In the genomic region with DNA sequence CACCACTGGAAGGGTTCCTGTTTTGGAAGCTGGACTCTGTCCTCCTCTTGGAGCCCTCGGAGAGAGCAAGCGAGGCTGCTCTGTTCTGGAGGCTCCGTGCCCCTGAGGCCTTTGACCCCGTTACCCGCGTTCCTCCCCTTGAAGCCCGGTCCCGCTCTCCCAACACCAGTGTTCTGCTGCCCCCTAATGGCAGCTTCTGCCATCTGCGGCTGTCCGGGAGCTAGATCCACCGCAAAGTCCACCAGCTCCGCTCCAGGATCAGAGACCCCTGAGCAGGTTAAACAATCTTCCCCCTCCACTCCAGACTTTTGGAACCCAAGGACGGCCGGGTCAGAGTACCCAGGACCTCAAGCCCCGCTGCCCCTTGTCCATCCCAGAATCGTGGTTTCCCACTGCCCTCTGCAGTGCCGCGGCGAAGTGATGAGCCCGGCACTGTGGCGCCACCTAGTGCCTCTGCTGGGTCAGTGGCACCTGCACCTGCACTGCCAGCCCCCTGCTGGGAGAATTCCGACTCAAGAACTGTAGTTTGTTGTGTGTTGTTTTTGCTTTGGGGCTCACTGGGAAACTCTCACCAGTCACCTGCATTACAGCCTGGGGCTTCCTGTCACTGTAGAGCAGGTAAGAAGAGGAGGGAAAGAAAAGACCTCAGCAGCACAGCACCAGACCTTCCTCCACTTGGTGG, we compare ENCODE assay signal across 1 cellular context.
TF ChIP-seq lines count a peak whose summit lies in the region.

No MANE protein-coding gene starts in this region.

TF ChIP-seq in K562, 482 proteins besides CTCF, POLR2A, EP300 and RAD21 (continued from another document and continues in another):
- TF ChIP-seq MTA3 (IDR thresholded peaks at IDR 0.05; ENCODE audit: borderline replicate concordance), result peak; percentile 83; the same call in 1 of the 2 replicates
- TF ChIP-seq ZBTB8A (IDR thresholded peaks at IDR 0.05; ENCODE audit: partially characterized antibody), result no peak
- peak; percentile 87 for TF ChIP-seq NR2C1 (IDR thresholded peaks at IDR 0.05)
- TF ChIP-seq NR2C1 (tag; IDR thresholded peaks at IDR 0.05), result peak; percentile 93
- peak; percentile 46; the same call in 1 of the 2 replicates for TF ChIP-seq MYC (IDR thresholded peaks at IDR 0.05; ENCODE audit: low read depth, low read length)
- TF ChIP-seq MYC (CRISPR knock-in tag; IDR thresholded peaks at IDR 0.05; ENCODE audit: borderline replicate concordance, low read depth), result no peak
- peak; percentile 80; the same call in 1 of the 2 replicates for TF ChIP-seq HLTF (IDR thresholded peaks at IDR 0.05)
- peak; percentile 54; the same call in 1 of the 2 replicates for TF ChIP-seq BMI1 (IDR thresholded peaks at IDR 0.05; ENCODE audit: low read length)
- peak; percentile 78 for TF ChIP-seq NEUROD1 (IDR thresholded peaks at IDR 0.05; ENCODE audit: borderline replicate concordance, low read depth, low read length, partially characterized antibody)
- TF ChIP-seq JUND (IDR thresholded peaks at IDR 0.05; ENCODE audit: borderline replicate concordance, low read depth, low read length), result no peak; the same call in 1 of the 2 replicates
- peak; percentile 35; the same call in 1 of the 3 replicates for TF ChIP-seq JUND (tag; IDR thresholded peaks at IDR 0.05; ENCODE audit: borderline replicate concordance, low read depth, low read length)
- peak; percentile 38 for TF ChIP-seq TBP (optimal IDR thresholded peaks at IDR 0.05; ENCODE audit: low read depth, low read length)
- TF ChIP-seq PATZ1 (CRISPR knock-in tag; IDR thresholded peaks at IDR 0.05; ENCODE audit: borderline replicate concordance), result 0 out of 2 replicates have a peak, but pooled peaks have one; percentile 40
- peak; percentile 61; the same call in 1 of the 2 replicates for TF ChIP-seq MIER1 (IDR thresholded peaks at IDR 0.05; ENCODE audit: low read depth)
- TF ChIP-seq POLR2G (IDR thresholded peaks at IDR 0.05; ENCODE audit: low read depth, low read length), result 0 out of 2 replicates have a peak, but pooled peaks have one; percentile 27
- no peak for TF ChIP-seq HDAC3 (IDR thresholded peaks at IDR 0.05; ENCODE audit: borderline replicate concordance, partially characterized antibody)
- no peak for TF ChIP-seq ARHGAP35 (IDR thresholded peaks at IDR 0.05; ENCODE audit: partially characterized antibody)
- TF ChIP-seq CBFA2T3 (IDR thresholded peaks at IDR 0.05), result peak; percentile 26; the same call in 1 of the 2 replicates
- peak in 1 of 2 experiments; percentile 74; a peak in 2 of 4 replicates for TF ChIP-seq RCOR1 (IDR thresholded peaks at IDR 0.05; ENCODE audit: borderline replicate concordance in 1 of 2, low read depth in 2 of 2, low read length in 2 of 2)
- TF ChIP-seq ZNF57 (CRISPR knock-in tag; IDR thresholded peaks at IDR 0.05), result no peak
- TF ChIP-seq ZBTB33 (CRISPR knock-in tag; IDR thresholded peaks at IDR 0.05), result 0 out of 2 replicates have a peak, but pooled peaks have one; percentile 36
- TF ChIP-seq KDM1A (IDR thresholded peaks at IDR 0.05), result peak; percentile 27 to 58; a peak in 2 of 4 replicates
- TF ChIP-seq, protein P1, sequence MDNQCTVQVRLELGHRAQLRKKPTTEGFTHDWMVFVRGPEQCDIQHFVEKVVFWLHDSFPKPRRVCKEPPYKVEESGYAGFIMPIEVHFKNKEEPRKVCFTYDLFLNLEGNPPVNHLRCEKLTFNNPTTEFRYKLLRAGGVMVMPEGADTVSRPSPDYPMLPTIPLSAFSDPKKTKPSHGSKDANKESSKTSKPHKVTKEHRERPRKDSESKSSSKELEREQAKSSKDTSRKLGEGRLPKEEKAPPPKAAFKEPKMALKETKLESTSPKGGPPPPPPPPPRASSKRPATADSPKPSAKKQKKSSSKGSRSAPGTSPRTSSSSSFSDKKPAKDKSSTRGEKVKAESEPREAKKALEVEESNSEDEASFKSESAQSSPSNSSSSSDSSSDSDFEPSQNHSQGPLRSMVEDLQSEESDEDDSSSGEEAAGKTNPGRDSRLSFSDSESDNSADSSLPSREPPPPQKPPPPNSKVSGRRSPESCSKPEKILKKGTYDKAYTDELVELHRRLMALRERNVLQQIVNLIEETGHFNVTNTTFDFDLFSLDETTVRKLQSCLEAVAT (IDR thresholded peaks at IDR 0.05), result peak; percentile 34 to 93; a peak in 2 of 4 replicates
- TF ChIP-seq, protein P2, sequence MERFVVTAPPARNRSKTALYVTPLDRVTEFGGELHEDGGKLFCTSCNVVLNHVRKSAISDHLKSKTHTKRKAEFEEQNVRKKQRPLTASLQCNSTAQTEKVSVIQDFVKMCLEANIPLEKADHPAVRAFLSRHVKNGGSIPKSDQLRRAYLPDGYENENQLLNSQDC (CRISPR knock-in tag; IDR thresholded peaks at IDR 0.05), result 0 out of 2 replicates have a peak, but pooled peaks have one; percentile 1
- peak; percentile 26 to 34; a peak in 2 of 4 replicates for TF ChIP-seq NRF1 (conservative IDR thresholded peaks at IDR 0.05 in 1 of 2, IDR thresholded peaks at IDR 0.05 in 1 of 2)
- 0 out of 2 replicates have a peak, but pooled peaks have one; percentile 30 for TF ChIP-seq FOSL1 (tag; conservative IDR thresholded peaks at IDR 0.05)
- TF ChIP-seq ZBTB9 (CRISPR knock-in tag; IDR thresholded peaks at IDR 0.05), result peak; percentile 73; the same call in 1 of the 2 replicates
- TF ChIP-seq, protein P3, sequence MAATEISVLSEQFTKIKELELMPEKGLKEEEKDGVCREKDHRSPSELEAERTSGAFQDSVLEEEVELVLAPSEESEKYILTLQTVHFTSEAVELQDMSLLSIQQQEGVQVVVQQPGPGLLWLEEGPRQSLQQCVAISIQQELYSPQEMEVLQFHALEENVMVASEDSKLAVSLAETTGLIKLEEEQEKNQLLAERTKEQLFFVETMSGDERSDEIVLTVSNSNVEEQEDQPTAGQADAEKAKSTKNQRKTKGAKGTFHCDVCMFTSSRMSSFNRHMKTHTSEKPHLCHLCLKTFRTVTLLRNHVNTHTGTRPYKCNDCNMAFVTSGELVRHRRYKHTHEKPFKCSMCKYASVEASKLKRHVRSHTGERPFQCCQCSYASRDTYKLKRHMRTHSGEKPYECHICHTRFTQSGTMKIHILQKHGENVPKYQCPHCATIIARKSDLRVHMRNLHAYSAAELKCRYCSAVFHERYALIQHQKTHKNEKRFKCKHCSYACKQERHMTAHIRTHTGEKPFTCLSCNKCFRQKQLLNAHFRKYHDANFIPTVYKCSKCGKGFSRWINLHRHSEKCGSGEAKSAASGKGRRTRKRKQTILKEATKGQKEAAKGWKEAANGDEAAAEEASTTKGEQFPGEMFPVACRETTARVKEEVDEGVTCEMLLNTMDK (IDR thresholded peaks at IDR 0.05; ENCODE audit: borderline replicate concordance, insufficient read depth, low read depth, low read length, poor library complexity, severe bottlenecking), result peak; percentile 97
- peak; percentile 12; the same call in 1 of the 2 replicates for TF ChIP-seq LARP7 (IDR thresholded peaks at IDR 0.05)
- TF ChIP-seq GTF2F1 (IDR thresholded peaks at IDR 0.05; ENCODE audit: low read depth, low read length), result no peak
- TF ChIP-seq, protein P4, sequence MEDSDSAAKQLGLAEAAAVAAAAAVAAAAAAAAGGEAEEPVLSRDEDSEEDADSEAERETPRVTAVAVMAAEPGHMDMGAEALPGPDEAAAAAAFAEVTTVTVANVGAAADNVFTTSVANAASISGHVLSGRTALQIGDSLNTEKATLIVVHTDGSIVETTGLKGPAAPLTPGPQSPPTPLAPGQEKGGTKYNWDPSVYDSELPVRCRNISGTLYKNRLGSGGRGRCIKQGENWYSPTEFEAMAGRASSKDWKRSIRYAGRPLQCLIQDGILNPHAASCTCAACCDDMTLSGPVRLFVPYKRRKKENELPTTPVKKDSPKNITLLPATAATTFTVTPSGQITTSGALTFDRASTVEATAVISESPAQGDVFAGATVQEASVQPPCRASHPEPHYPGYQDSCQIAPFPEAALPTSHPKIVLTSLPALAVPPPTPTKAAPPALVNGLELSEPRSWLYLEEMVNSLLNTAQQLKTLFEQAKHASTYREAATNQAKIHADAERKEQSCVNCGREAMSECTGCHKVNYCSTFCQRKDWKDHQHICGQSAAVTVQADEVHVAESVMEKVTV (CRISPR knock-in tag; IDR thresholded peaks at IDR 0.05), result peak; percentile 96
- TF ChIP-seq ZBTB7A (IDR thresholded peaks at IDR 0.05; ENCODE audit: borderline replicate concordance, control insufficient read depth, low read depth, low read length), result peak; percentile 40; the same call in 1 of the 2 replicates
- TF ChIP-seq, protein P5, sequence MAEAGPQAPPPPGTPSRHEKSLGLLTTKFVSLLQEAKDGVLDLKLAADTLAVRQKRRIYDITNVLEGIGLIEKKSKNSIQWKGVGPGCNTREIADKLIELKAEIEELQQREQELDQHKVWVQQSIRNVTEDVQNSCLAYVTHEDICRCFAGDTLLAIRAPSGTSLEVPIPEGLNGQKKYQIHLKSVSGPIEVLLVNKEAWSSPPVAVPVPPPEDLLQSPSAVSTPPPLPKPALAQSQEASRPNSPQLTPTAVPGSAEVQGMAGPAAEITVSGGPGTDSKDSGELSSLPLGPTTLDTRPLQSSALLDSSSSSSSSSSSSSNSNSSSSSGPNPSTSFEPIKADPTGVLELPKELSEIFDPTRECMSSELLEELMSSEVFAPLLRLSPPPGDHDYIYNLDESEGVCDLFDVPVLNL (CRISPR knock-in tag; IDR thresholded peaks at IDR 0.05; ENCODE audit: low read depth), result no peak
- 0 out of 4 replicates have a peak, but pooled peaks of 1 of the 2 experiments have one; percentile 26 for TF ChIP-seq TRIM24 (IDR thresholded peaks at IDR 0.05)
- no peak for TF ChIP-seq POLR2H (tag; IDR thresholded peaks at IDR 0.05; ENCODE audit: low read depth)
- TF ChIP-seq, protein P6, sequence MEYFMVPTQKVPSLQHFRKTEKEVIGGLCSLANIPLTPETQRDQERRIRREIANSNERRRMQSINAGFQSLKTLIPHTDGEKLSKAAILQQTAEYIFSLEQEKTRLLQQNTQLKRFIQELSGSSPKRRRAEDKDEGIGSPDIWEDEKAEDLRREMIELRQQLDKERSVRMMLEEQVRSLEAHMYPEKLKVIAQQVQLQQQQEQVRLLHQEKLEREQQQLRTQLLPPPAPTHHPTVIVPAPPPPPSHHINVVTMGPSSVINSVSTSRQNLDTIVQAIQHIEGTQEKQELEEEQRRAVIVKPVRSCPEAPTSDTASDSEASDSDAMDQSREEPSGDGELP (CRISPR knock-in tag; IDR thresholded peaks at IDR 0.05; ENCODE audit: borderline replicate concordance), result peak; percentile 84; the same call in 1 of the 2 replicates
- TF ChIP-seq NR2C2 (CRISPR knock-in tag; IDR thresholded peaks at IDR 0.05), result 0 out of 2 replicates have a peak, but pooled peaks have one; percentile 49
- peak; percentile 95 for TF ChIP-seq NR2C2 (tag; IDR thresholded peaks at IDR 0.05)
- no peak for TF ChIP-seq ATF1 (CRISPR knock-in tag; IDR thresholded peaks at IDR 0.05)
- TF ChIP-seq ATF1 (tag; IDR thresholded peaks at IDR 0.05), result peak; percentile 73
